10 cellular contexts compared by ENCODE assay signal in the genomic region with DNA sequence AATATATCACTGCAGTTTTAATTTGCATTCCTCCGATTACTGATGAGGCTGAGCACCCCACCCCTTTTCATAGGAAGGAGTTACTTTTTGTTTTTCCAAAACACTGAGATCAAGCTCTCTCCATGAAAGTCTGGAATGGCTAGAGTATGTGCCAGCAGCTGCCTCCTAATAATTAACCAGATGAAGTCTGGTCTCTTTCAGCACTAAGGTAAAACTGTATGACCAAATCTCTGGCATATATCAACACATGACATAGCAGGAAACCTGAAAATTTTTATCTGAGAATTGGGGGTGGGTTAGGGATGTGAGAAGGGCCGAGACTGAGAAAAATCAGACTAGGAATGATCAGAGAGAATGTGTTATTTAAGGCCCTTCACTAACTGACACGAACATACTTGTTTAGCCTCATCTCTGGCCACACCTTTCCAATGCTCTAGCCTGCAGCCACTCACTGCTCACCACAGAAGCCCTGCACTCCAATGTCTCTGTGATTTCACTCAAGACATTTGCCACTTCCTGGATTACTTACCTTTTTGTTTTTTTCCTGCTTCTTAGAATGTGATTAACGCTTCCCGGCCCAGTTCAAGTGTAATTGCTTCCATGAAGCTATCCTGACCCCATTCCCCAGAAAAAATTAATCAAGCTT. TPM values are rescaled to one million over a fixed set of nuclear protein-coding genes. Genes with fewer than 3 reads are reported as not detected.
DNase-seq lines count a peak whose midpoint lies in the region; ATAC-seq and TF ChIP-seq lines count a peak whose summit lies in the region.
"Had no signal": no experiment of that assay in that cellular context is flagged by ENCODE, and none has a peak within 500 bp of the region (broad histone marks: within the 10 kb centered on the region; RNA-seq: fewer than 3 reads in every experiment).

No MANE protein-coding gene starts in this region.

- peaks cover 4% of the 10 kb centered on the region for H3K79me2 ChIP-seq in mesendoderm (ENCODE audit: control insufficient read depth, insufficient read depth, low read length)

- H3K27ac ChIP-seq in breast epithelium (peak overlapping the region; percentile 57 to 64), mesenchymal stem cell (ENCODE audit: low read length, poor library complexity, severe bottlenecking) (peak overlapping the region; percentile 72), upper lobe of right lung (peak overlapping the region; percentile 36), mesendoderm (ENCODE audit: low read depth, low read length) (no peak overlapping the region)
- H3K27ac ChIP-seq: C4-2B had no signal

- H3K4me2 ChIP-seq in mesenchymal stem cell (ENCODE audit: low read length, poor library complexity, severe bottlenecking) (peak overlapping the region; percentile 35), mesendoderm (ENCODE audit: low read length) (no peak overlapping the region)

- no peak overlapping the region for H4K5ac ChIP-seq in mesendoderm (ENCODE audit: low read length)

- H3K79me1 ChIP-seq in mesenchymal stem cell (replicated peaks; ENCODE audit: low read length, poor library complexity, severe bottlenecking) (peaks cover 7% of the 10 kb centered on the region), mesendoderm (ENCODE audit: low read length) (peaks cover 6% of the 10 kb centered on the region)

- H3K9me3 ChIP-seq in breast epithelium (no peaks in the 10 kb centered on the region), mesenchymal stem cell (ENCODE audit: control insufficient read depth, low read length) (no peaks in the 10 kb centered on the region), upper lobe of right lung (no peaks in the 10 kb centered on the region)

- no peak overlapping the region for H3K14ac ChIP-seq in mesenchymal stem cell (ENCODE audit: low read length in 2 of 2)

- H4K91ac ChIP-seq in mesenchymal stem cell (ENCODE audit: low read length) = no peak overlapping the region

- ATAC-seq in left cardiac atrium (peak; percentile 15 to 27), Right ventricle myocardium inferior (no peak), upper lobe of right lung (peak; percentile 59), HG03432 (IDR thresholded peaks at IDR 0.05; ENCODE audit: unreplicated experiment) (no peak)

- H3K56ac ChIP-seq in mesendoderm (ENCODE audit: low read length) = no peak overlapping the region

- H2BK5ac ChIP-seq in mesenchymal stem cell (ENCODE audit: low read depth, low read length, poor library complexity, severe bottlenecking) (no peak overlapping the region), mesendoderm (ENCODE audit: low read length) (no peak overlapping the region)

- H3K4ac ChIP-seq in mesenchymal stem cell (ENCODE audit: low read depth in 1 of 2, low read length in 2 of 2) = no peak overlapping the region
- no peak overlapping the region for H3K4ac ChIP-seq in mesendoderm (ENCODE audit: low read depth, low read length)

- H2BK15ac ChIP-seq in mesenchymal stem cell (ENCODE audit: low read depth, poor library complexity, severe bottlenecking) (no peak overlapping the region), mesendoderm (replicated peaks; ENCODE audit: low read depth) (no peak overlapping the region)

- H2BK120ac ChIP-seq in mesenchymal stem cell (ENCODE audit: low read depth, low read length) (no peak overlapping the region), mesendoderm (ENCODE audit: low read depth, low read length) (no peak overlapping the region)

- no peak overlapping the region for H3K4me3 ChIP-seq in breast epithelium
- H3K4me3 ChIP-seq in mesenchymal stem cell (ENCODE audit: insufficient read depth in 1 of 2, low read depth in 1 of 2, low read length in 2 of 2) = no peak overlapping the region
- no peak overlapping the region for H3K4me3 ChIP-seq in upper lobe of right lung
- H3K4me3 ChIP-seq in mesendoderm (ENCODE audit: low read length) = no peak overlapping the region

- H3K27me3 ChIP-seq in breast epithelium (no peaks in the 10 kb centered on the region), mesenchymal stem cell (ENCODE audit: control insufficient read depth in 1 of 2, insufficient read depth in 1 of 2, low read length in 2 of 2) (no peaks in the 10 kb centered on the region), upper lobe of right lung (no peaks in the 10 kb centered on the region), mesendoderm (ENCODE audit: insufficient read depth, low read length, poor library complexity) (no peaks in the 10 kb centered on the region)

- H3K36me3 ChIP-seq in breast epithelium = no peaks in the 10 kb centered on the region
- peaks cover 0 to 10% of the 10 kb centered on the region in 2 experiments for H3K36me3 ChIP-seq in mesenchymal stem cell (ENCODE audit: control insufficient read depth in 1 of 2, insufficient read depth in 2 of 2, low read depth in 1 of 2, low read length in 2 of 2)
- H3K36me3 ChIP-seq in upper lobe of right lung = no peaks in the 10 kb centered on the region
- H3K36me3 ChIP-seq in mesendoderm (ENCODE audit: control insufficient read depth, insufficient read depth, low read length) = no peaks in the 10 kb centered on the region

- no peak for TF ChIP-seq CTCF in breast epithelium (IDR thresholded peaks at IDR 0.05)
- TF ChIP-seq CTCF in upper lobe of right lung (IDR thresholded peaks at IDR 0.05) = no peak

- no peak overlapping the region for H2BK12ac ChIP-seq in mesenchymal stem cell (ENCODE audit: low read length in 2 of 2)

- 74% methylated on average over 4 of the region's 5 CpGs for WGBS in mesenchymal stem cell
- WGBS in mesendoderm (ENCODE audit: extremely low coverage, insufficient coverage, low lambda C conversion rate) = no CpG with 5 or more reads among the region's 5 CpGs

- no peak overlapping the region for H3K9ac ChIP-seq in mesenchymal stem cell (ENCODE audit: low read length)
- no peak overlapping the region for H3K9ac ChIP-seq in mesendoderm (ENCODE audit: low read length)

- H2AK5ac ChIP-seq in mesenchymal stem cell (ENCODE audit: low read length, severe bottlenecking) (no peak overlapping the region), mesendoderm (ENCODE audit: low read length) (no peak overlapping the region)

- no peak for TF ChIP-seq POLR2A in breast epithelium (IDR thresholded peaks at IDR 0.05)

- H3K18ac ChIP-seq in mesenchymal stem cell (ENCODE audit: low read depth in 1 of 2, low read length in 2 of 2) = no peak overlapping the region
- H3K18ac ChIP-seq in mesendoderm (ENCODE audit: low read length) = no peak overlapping the region

- H3K23ac ChIP-seq in mesenchymal stem cell (ENCODE audit: low read length in 2 of 2) = no peak overlapping the region
- H3K23ac ChIP-seq in mesendoderm (ENCODE audit: low read length) = no peak overlapping the region

- H4K8ac ChIP-seq in mesenchymal stem cell (ENCODE audit: low read length) = no peak overlapping the region
- H4K8ac ChIP-seq in mesendoderm (ENCODE audit: low read depth, low read length) = no peak overlapping the region

- H3K4me1 ChIP-seq in breast epithelium (peaks cover 0 to 9% of the 10 kb centered on the region in 2 donors), mesenchymal stem cell (ENCODE audit: control insufficient read depth, insufficient read depth, low read depth, low read length) (peaks cover 3% of the 10 kb centered on the region), upper lobe of right lung (peaks cover 19% of the 10 kb centered on the region), mesendoderm (ENCODE audit: control insufficient read depth, low read depth, low read length) (no peaks in the 10 kb centered on the region)

- DNase-seq in left cardiac atrium = no peak
- no peak for DNase-seq in Right ventricle myocardium inferior (ENCODE audit: missing footprints)
- no peak for DNase-seq in breast epithelium (ENCODE audit: low spot score in 2 of 2)
- no peak for DNase-seq in mesenchymal stem cell
- DNase-seq in upper lobe of right lung = no peak
- DNase-seq in NCI-H1694 (lab: John Stamatoyannopoulos, UW) = no peak
- DNase-seq in mesendoderm = no peak
- DNase-seq: NCI-H345 had no signal

- no peak overlapping the region for H2AFZ ChIP-seq in mesenchymal stem cell (ENCODE audit: low read depth, low read length)

- intact Hi-C loops in left cardiac atrium (cut with DNase I) (no loop called here), Right ventricle myocardium inferior (cut with DNase I) (no loop called here), breast epithelium (cut with DNase I; ENCODE audit: low total_unique reads) (no loop called here), upper lobe of right lung (cut with DNase I) (no loop called here)

RNA-seq across cellular contexts. Expression of gene WASF2, which starts 34.7 kb away (rescaled TPM):
- total RNA-seq in left cardiac atrium (10 to 100 TPM; 71.8 to 77.4 TPM), Right ventricle myocardium inferior (57.3 TPM), breast epithelium (10 to 100 TPM; 41.6 to 93.5 (median 43.2) TPM), upper lobe of right lung (156 TPM)
- polyA plus RNA-seq in mesenchymal stem cell (2013, experiment 1 of 2) = 68.4 TPM
- polyA plus RNA-seq in mesenchymal stem cell (2013, experiment 2 of 2) = 68.6 TPM
- polyA plus RNA-seq in mesendoderm (2013, experiment 1 of 2) = 45.4 TPM
- 46.2 TPM for polyA plus RNA-seq in mesendoderm (2013, experiment 2 of 2)

Comparison
In these comparisons a context has a peak if more than half of its experiments do, and no peak if none do; other contexts are left out.
1. ATAC-seq: peak in left cardiac atrium (2 of 2) and upper lobe of right lung (single experiment); none in Right ventricle myocardium inferior (single experiment) and HG03432 (single experiment).